7 cellular contexts compared by ENCODE assay signal in the genomic region with DNA sequence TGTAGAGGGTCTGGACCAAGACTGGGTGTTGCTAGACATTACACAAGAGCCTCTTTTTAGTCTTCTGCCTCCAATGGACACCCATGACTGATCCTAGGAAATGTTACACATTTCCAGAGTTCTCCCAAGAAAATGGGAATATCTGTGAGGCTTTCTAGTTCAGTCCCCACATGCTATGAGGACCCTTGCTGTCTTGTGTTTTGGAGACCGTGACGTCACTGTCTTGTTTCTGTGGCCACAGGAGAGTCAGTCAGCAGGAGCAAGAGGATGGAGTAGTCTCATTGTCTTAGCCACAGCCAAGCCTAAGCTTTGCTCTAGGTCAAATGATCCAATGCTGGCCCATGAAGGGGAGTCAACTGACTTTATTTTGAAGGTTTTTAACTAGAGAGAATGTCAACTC.
"Had no signal": no experiment of that assay in that cellular context is flagged by ENCODE, and none has a peak within 500 bp of the region (broad histone marks: within the 10 kb centered on the region; RNA-seq: fewer than 3 reads in every experiment).

No MANE protein-coding gene starts in this region.

- H3K4me1 Mint-ChIP-seq: IgD-negative memory B cell had no signal

- FAIRE-seq: HTR-8/SVneo had no signal

- H3K36me3 Mint-ChIP-seq: IgD-negative memory B cell had no signal

- H3K9ac ChIP-seq: KMS-11 had no signal

- DNase-seq: IMR-90, KBM-7, KG1 had no signal

- H3K27ac Mint-ChIP-seq: IgD-negative memory B cell had no signal

- H3K27me3 Mint-ChIP-seq: IgD-negative memory B cell had no signal

- H3K4me2 ChIP-seq: KMS-11 had no signal

- H3K4me3 Mint-ChIP-seq: IgD-negative memory B cell had no signal

- H3K27ac ChIP-seq: HL-60, KMS-11 had no signal
